8 cellular contexts compared by ENCODE assay signal in genomic region chr2:105775809-105776559, GRCh38. TPM values are rescaled to one million over a fixed set of nuclear protein-coding genes. Genes with fewer than 3 reads are reported as not detected.
A peak's percentile ranks its signal among the peaks of the same experiment; 100 is the strongest.
DNase-seq lines count a peak whose midpoint lies in the region; ATAC-seq, FAIRE-seq and TF ChIP-seq lines count a peak whose summit lies in the region.

No MANE protein-coding gene starts in this region.

- peak; percentile 61 for FAIRE-seq in GM12891 (lab: Jason Lieb, UNC)

- H3K9me3 Mint-ChIP-seq in immature natural killer cell: no peaks in the 10 kb centered on the region

- H3K27me3 Mint-ChIP-seq in immature natural killer cell (ENCODE audit: low read depth in 3 of 3): peaks cover 0 to 10% (median 2%) of the 10 kb centered on the region in 3 donors

- TF ChIP-seq POLR2A in GM12891 (IDR thresholded peaks at IDR 0.05; ENCODE audit: low read depth, low read length): no peak
- no peak for TF ChIP-seq POLR2A in NB4 (IDR thresholded peaks at IDR 0.05; ENCODE audit: extremely low read depth, insufficient read length)

- H3K4me3 Mint-ChIP-seq in immature natural killer cell: peak overlapping the region; percentile 67 to 85 (median 78)

- peaks cover 0 to 4% (median 0%) of the 10 kb centered on the region in 3 donors for H3K36me3 Mint-ChIP-seq in immature natural killer cell

- DNase-seq in GM12891 (ENCODE audit: insufficient read length, low spot score): no peak
- peak; percentile 73 for DNase-seq in NB4 (ENCODE audit: low read depth)
- DNase-seq in immature natural killer cell: peak in 1 of 3 donors; percentile 35
- DNase-seq in amygdala (lab: John Stamatoyannopoulos, UW): no peak
- no peak for DNase-seq in DMS53 (lab: John Stamatoyannopoulos, UW)
- DNase-seq in DMS79 treated with DMSO at 0.1 percent for 48 hours (lab: John Stamatoyannopoulos, UW): no peak
- no peak for DNase-seq in dermis blood vessel endothelial cell

- peaks cover 83 to 91% of the 10 kb centered on the region in 2 donors for H3K4me1 Mint-ChIP-seq in immature natural killer cell

- peak overlapping the region; percentile 82 to 95 (median 90) for H3K27ac Mint-ChIP-seq in immature natural killer cell

- peak; percentile 72 for ATAC-seq in GM21619 (IDR thresholded peaks at IDR 0.05; ENCODE audit: unreplicated experiment)

- no peak for TF ChIP-seq CTCF in NB4 (IDR thresholded peaks at IDR 0.05; ENCODE audit: low read depth, low read length)

- peak overlapping the region; percentile 8 for H3K4me3 ChIP-seq in NB4 (ENCODE audit: low read depth, low read length)

TF ChIP-seq in GM12891, 5 proteins besides CTCF, POLR2A, EP300 and RAD21:
- TF ChIP-seq POLR2AphosphoS5 (IDR thresholded peaks at IDR 0.05; ENCODE audit: low read depth, low read length) (no peak), SPI1 (IDR thresholded peaks at IDR 0.05; ENCODE audit: low read depth, low read length) (peak; percentile 29; the same call in 1 of the 2 replicates)

RNA-seq across cellular contexts. Expression of gene NCK2, which starts 31.3 kb away (rescaled TPM):
- 28.9 TPM for polyA plus RNA-seq in GM12891 (2012; ENCODE audit: low read depth, missing spikeins)
- 10 to 100 TPM; 10.7 to 22.1 (median 16.2) TPM for polyA plus RNA-seq in immature natural killer cell
- 51.1 and 51.6 TPM in 2 replicates for total RNA-seq in dermis blood vessel endothelial cell
